In genomic region chr1:212749924-212750535, GRCh38 we compare ENCODE assay signal across 2 cellular contexts.
TF ChIP-seq lines count a peak whose summit lies in the region.

No MANE protein-coding gene starts in this region.

TF ChIP-seq in HCT116, 20 proteins besides CTCF, POLR2A, EP300 and RAD21:
- TF ChIP-seq JUND (IDR thresholded peaks at IDR 0.05) = no peak
- no peak for TF ChIP-seq EZH2 (IDR thresholded peaks at IDR 0.05)
- TF ChIP-seq YY1 (IDR thresholded peaks at IDR 0.05; ENCODE audit: extremely low read depth, insufficient replicate concordance, low read depth, low read length) = peak; percentile 67
- TF ChIP-seq CBX3 (IDR thresholded peaks at IDR 0.05; ENCODE audit: low read depth) = no peak
- no peak for TF ChIP-seq TCF7L2 (IDR thresholded peaks at IDR 0.05; ENCODE audit: borderline replicate concordance, extremely low read depth, insufficient read depth, insufficient read length)
- no peak for TF ChIP-seq FOSL1 (IDR thresholded peaks at IDR 0.05; ENCODE audit: low read depth)
- TF ChIP-seq MAX (IDR thresholded peaks at IDR 0.05) = no peak
- TF ChIP-seq SIN3A (IDR thresholded peaks at IDR 0.05; ENCODE audit: low read depth) = no peak

TF ChIP-seq in GM12878, 131 proteins besides CTCF, POLR2A, EP300 and RAD21:
- peak; percentile 94 for TF ChIP-seq EED (IDR thresholded peaks at IDR 0.05; ENCODE audit: low read depth)
- peak; percentile 49; the same call in 1 of the 2 replicates for TF ChIP-seq TCF7 (IDR thresholded peaks at IDR 0.05; ENCODE audit: borderline replicate concordance)
- peak; percentile 58; the same call in 1 of the 2 replicates for TF ChIP-seq IRF4 (IDR thresholded peaks at IDR 0.05; ENCODE audit: low read depth, low read length)
- TF ChIP-seq ATF7 (IDR thresholded peaks at IDR 0.05; ENCODE audit: low read depth) = peak; percentile 66; the same call in 1 of the 2 replicates
- TF ChIP-seq CBX3 (IDR thresholded peaks at IDR 0.05; ENCODE audit: borderline replicate concordance, low read depth) = no peak
- 0 out of 2 replicates have a peak, but pooled peaks have one; percentile 52 for TF ChIP-seq HDGF (IDR thresholded peaks at IDR 0.05)
- TF ChIP-seq RUNX3 (IDR thresholded peaks at IDR 0.05; ENCODE audit: low read length) = 0 out of 2 replicates have a peak, but pooled peaks have one; percentile 5
- peak; percentile 92 to 93 for TF ChIP-seq IKZF2 (IDR thresholded peaks at IDR 0.05)
- TF ChIP-seq IKZF1 (conservative IDR thresholded peaks at IDR 0.05) = peak; percentile 84
- no peak for TF ChIP-seq CHD4 (IDR thresholded peaks at IDR 0.05)
- TF ChIP-seq, protein P1, sequence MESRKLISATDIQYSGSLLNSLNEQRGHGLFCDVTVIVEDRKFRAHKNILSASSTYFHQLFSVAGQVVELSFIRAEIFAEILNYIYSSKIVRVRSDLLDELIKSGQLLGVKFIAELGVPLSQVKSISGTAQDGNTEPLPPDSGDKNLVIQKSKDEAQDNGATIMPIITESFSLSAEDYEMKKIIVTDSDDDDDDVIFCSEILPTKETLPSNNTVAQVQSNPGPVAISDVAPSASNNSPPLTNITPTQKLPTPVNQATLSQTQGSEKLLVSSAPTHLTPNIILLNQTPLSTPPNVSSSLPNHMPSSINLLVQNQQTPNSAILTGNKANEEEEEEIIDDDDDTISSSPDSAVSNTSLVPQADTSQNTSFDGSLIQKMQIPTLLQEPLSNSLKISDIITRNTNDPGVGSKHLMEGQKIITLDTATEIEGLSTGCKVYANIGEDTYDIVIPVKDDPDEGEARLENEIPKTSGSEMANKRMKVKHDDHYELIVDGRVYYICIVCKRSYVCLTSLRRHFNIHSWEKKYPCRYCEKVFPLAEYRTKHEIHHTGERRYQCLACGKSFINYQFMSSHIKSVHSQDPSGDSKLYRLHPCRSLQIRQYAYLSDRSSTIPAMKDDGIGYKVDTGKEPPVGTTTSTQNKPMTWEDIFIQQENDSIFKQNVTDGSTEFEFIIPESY (IDR thresholded peaks at IDR 0.05) = no peak
- TF ChIP-seq, protein P2, sequence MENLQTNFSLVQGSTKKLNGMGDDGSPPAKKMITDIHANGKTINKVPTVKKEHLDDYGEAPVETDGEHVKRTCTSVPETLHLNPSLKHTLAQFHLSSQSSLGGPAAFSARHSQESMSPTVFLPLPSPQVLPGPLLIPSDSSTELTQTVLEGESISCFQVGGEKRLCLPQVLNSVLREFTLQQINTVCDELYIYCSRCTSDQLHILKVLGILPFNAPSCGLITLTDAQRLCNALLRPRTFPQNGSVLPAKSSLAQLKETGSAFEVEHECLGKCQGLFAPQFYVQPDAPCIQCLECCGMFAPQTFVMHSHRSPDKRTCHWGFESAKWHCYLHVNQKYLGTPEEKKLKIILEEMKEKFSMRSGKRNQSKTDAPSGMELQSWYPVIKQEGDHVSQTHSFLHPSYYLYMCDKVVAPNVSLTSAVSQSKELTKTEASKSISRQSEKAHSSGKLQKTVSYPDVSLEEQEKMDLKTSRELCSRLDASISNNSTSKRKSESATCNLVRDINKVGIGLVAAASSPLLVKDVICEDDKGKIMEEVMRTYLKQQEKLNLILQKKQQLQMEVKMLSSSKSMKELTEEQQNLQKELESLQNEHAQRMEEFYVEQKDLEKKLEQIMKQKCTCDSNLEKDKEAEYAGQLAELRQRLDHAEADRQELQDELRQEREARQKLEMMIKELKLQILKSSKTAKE (IDR thresholded peaks at IDR 0.05; ENCODE audit: low read depth, poor library complexity, severe bottlenecking) = no peak
- peak; percentile 81 for TF ChIP-seq MEF2B (IDR thresholded peaks at IDR 0.05; ENCODE audit: partially characterized antibody, poor library complexity, severe bottlenecking)
- TF ChIP-seq, protein P3, sequence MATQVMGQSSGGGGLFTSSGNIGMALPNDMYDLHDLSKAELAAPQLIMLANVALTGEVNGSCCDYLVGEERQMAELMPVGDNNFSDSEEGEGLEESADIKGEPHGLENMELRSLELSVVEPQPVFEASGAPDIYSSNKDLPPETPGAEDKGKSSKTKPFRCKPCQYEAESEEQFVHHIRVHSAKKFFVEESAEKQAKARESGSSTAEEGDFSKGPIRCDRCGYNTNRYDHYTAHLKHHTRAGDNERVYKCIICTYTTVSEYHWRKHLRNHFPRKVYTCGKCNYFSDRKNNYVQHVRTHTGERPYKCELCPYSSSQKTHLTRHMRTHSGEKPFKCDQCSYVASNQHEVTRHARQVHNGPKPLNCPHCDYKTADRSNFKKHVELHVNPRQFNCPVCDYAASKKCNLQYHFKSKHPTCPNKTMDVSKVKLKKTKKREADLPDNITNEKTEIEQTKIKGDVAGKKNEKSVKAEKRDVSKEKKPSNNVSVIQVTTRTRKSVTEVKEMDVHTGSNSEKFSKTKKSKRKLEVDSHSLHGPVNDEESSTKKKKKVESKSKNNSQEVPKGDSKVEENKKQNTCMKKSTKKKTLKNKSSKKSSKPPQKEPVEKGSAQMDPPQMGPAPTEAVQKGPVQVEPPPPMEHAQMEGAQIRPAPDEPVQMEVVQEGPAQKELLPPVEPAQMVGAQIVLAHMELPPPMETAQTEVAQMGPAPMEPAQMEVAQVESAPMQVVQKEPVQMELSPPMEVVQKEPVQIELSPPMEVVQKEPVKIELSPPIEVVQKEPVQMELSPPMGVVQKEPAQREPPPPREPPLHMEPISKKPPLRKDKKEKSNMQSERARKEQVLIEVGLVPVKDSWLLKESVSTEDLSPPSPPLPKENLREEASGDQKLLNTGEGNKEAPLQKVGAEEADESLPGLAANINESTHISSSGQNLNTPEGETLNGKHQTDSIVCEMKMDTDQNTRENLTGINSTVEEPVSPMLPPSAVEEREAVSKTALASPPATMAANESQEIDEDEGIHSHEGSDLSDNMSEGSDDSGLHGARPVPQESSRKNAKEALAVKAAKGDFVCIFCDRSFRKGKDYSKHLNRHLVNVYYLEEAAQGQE (IDR thresholded peaks at IDR 0.05; ENCODE audit: low read depth, low read length) = no peak
- TF ChIP-seq NKRF (conservative IDR thresholded peaks at IDR 0.05) = 0 out of 2 replicates have a peak, but pooled peaks have one; percentile 16
- TF ChIP-seq BACH1 (IDR thresholded peaks at IDR 0.05; ENCODE audit: borderline replicate concordance) = no peak
- TF ChIP-seq FOXM1 (IDR thresholded peaks at IDR 0.05; ENCODE audit: low read depth, low read length) = peak; percentile 20; the same call in 1 of the 2 replicates
- no peak for TF ChIP-seq ZNF622 (IDR thresholded peaks at IDR 0.05)
- no peak for TF ChIP-seq STAT3 (IDR thresholded peaks at IDR 0.05; ENCODE audit: low read depth, low read length)
- TF ChIP-seq ZNF274 (IDR thresholded peaks at IDR 0.05; ENCODE audit: insufficient read depth, insufficient read length) = no peak
- TF ChIP-seq NBN (IDR thresholded peaks at IDR 0.05) = 0 out of 2 replicates have a peak, but pooled peaks have one; percentile 50
- TF ChIP-seq BCL11A (IDR thresholded peaks at IDR 0.05; ENCODE audit: low read depth, low read length) = 0 out of 2 replicates have a peak, but pooled peaks have one; percentile 11
- no peak for TF ChIP-seq JUND (IDR thresholded peaks at IDR 0.05; ENCODE audit: low read depth, low read length)
- TF ChIP-seq SUPT20H (IDR thresholded peaks at IDR 0.05; ENCODE audit: borderline replicate concordance, control insufficient read depth, low read depth, low read length) = no peak
- peak; percentile 59; the same call in 1 of the 2 replicates for TF ChIP-seq NFIC (IDR thresholded peaks at IDR 0.05; ENCODE audit: low read depth, low read length)
- TF ChIP-seq SMC3 (IDR thresholded peaks at IDR 0.05; ENCODE audit: borderline replicate concordance, low read length) = peak; percentile 42; the same call in 1 of the 2 replicates
- TF ChIP-seq YY1 (IDR thresholded peaks at IDR 0.05; ENCODE audit: low read depth, low read length) = peak; percentile 48; the same call in 1 of the 2 replicates
- TF ChIP-seq CREB1 (IDR thresholded peaks at IDR 0.05; ENCODE audit: low read depth) = 0 out of 2 replicates have a peak, but pooled peaks have one; percentile 14
- peak; percentile 93 for TF ChIP-seq SMARCA5 (IDR thresholded peaks at IDR 0.05)
- peak; percentile 33; the same call in 1 of the 2 replicates for TF ChIP-seq ATF2 (IDR thresholded peaks at IDR 0.05; ENCODE audit: low read length)
- 0 out of 2 replicates have a peak, but pooled peaks have one; percentile 16 for TF ChIP-seq TBL1XR1 (IDR thresholded peaks at IDR 0.05; ENCODE audit: low read depth, low read length)
- TF ChIP-seq TAF1 (IDR thresholded peaks at IDR 0.05; ENCODE audit: borderline replicate concordance, low read depth, low read length) = no peak
- TF ChIP-seq BHLHE40 (IDR thresholded peaks at IDR 0.05; ENCODE audit: borderline replicate concordance in 1 of 2, low read depth in 2 of 2, low read length in 1 of 2) = peak in 1 of 2 experiments; percentile 31; a peak in 1 of 4 replicates
- TF ChIP-seq FOS (IDR thresholded peaks at IDR 0.05; ENCODE audit: borderline replicate concordance, extremely low read depth, insufficient read length) = no peak
- no peak for TF ChIP-seq CHD1 (IDR thresholded peaks at IDR 0.05; ENCODE audit: low read depth, low read length)
- TF ChIP-seq ETV6 (conservative IDR thresholded peaks at IDR 0.05 in 1 of 2, IDR thresholded peaks at IDR 0.05 in 1 of 2; ENCODE audit: borderline replicate concordance in 1 of 2, low read depth in 1 of 2) = peak in 1 of 2 experiments; percentile 40; a peak in 1 of 4 replicates
- peak in 1 of 2 experiments; percentile 31; a peak in 1 of 3 replicates for TF ChIP-seq EGR1 (IDR thresholded peaks at IDR 0.05; ENCODE audit: borderline replicate concordance in 1 of 2, low read depth in 2 of 2, low read length in 2 of 2)
- peak; percentile 65 for TF ChIP-seq RELA (IDR thresholded peaks at IDR 0.05; ENCODE audit: borderline replicate concordance, partially characterized antibody)
- peak; percentile 83 for TF ChIP-seq SPI1 (IDR thresholded peaks at IDR 0.05; ENCODE audit: borderline replicate concordance, insufficient read depth, low read depth, low read length)
- no peak for TF ChIP-seq KLF5 (IDR thresholded peaks at IDR 0.05; ENCODE audit: partially characterized antibody)
- no peak for TF ChIP-seq KAT2A (conservative IDR thresholded peaks at IDR 0.05; ENCODE audit: control insufficient read depth, low read depth, low read length)
- TF ChIP-seq HDAC2 (IDR thresholded peaks at IDR 0.05) = no peak
- TF ChIP-seq SMAD1 (IDR thresholded peaks at IDR 0.05; ENCODE audit: low read depth, partially characterized antibody) = no peak
- TF ChIP-seq DPF2 (IDR thresholded peaks at IDR 0.05) = peak; percentile 72; the same call in 1 of the 2 replicates
- no peak for TF ChIP-seq ZNF384 (IDR thresholded peaks at IDR 0.05; ENCODE audit: borderline replicate concordance, low read depth, low read length)
TF ChIP-seq in GM12878: peak in this region for 26.
